21 cellular contexts compared by ENCODE assay signal in genomic region chr10:17380888-17381287, GRCh38.
"Had no signal": no experiment of that assay in that cellular context is flagged by ENCODE, and none has a peak within 500 bp of the region (broad histone marks: within the 10 kb centered on the region; RNA-seq: fewer than 3 reads in every experiment).

No MANE protein-coding gene starts in this region.

- H3K4me1 Mint-ChIP-seq: stimulated activated memory B cell treated with anti-CD40 and anti-IgM and Interleukin-4, amounts not matched to agents 10 μg/mL and 1 μg/mL and 100 μg/mL, for 72 hours had no signal

- H3K27ac Mint-ChIP-seq: dendritic cell treated with granulocyte-macrophage colony-stimulating factor and Interleukin-4, amounts not matched to agents 40 ng/mL and 50 ng/mL, for 4 days; memory B cell; natural killer cell treated with Interleukin-12 subunit alpha and Interleukin-12 subunit beta and Interleukin-15 and Interleukin-18, amount 100 ng/mL, for 72 hours; stimulated activated memory B cell treated with anti-CD40 and anti-IgM and Interleukin-4, amounts not matched to agents 10 μg/mL and 1 μg/mL and 100 μg/mL, for 72 hours; stimulated activated naive CD8-positive, alpha-beta T cell treated with anti-CD3 and anti-CD28 coated beads, Interleukin-15, Interleukin-2, amounts not matched to agents 100 ng/mL and 50 ng/mL, for 24 hours had no signal

- DNase-seq: endodermal cell; erythroblast; foreskin keratinocyte; kidney; left cardiac atrium; left ventricle myocardium inferior; lower lobe of right lung; midbrain; psoas muscle; retina; right lobe of liver; stimulated activated CD4-positive, alpha-beta T cell treated with anti-CD3 and anti-CD28 coated beads, Interleukin-1b, Interleukin-23, amount 100 ng/mL, for 48 hours; stimulated activated CD4-positive, alpha-beta T cell treated with anti-CD3 and anti-CD28 coated beads, Interleukin-4, amount 100 ng/mL, for 24 hours; tibial artery; upper lobe of left lung had no signal

- H3K4me1 ChIP-seq: foreskin keratinocyte, psoas muscle, right lobe of liver had no signal

- ATAC-seq: foreskin keratinocyte; lower lobe of right lung; natural killer cell treated with Interleukin-12 subunit alpha and Interleukin-12 subunit beta and Interleukin-15 and Interleukin-18, amount 100 ng/mL, for 72 hours; psoas muscle; right lobe of liver; stimulated activated memory B cell treated with anti-CD40 and anti-IgM and Interleukin-4, amounts not matched to agents 10 μg/mL and 1 μg/mL and 100 μg/mL, for 72 hours had no signal

- H3K9me3 ChIP-seq: left ventricle myocardium inferior, lower lobe of right lung, psoas muscle, right lobe of liver, tibial artery, upper lobe of left lung, vagina had no signal

- H3K9me3 Mint-ChIP-seq: natural killer cell treated with Interleukin-12 subunit alpha and Interleukin-12 subunit beta and Interleukin-15 and Interleukin-18, amount 100 ng/mL, for 72 hours; stimulated activated naive CD8-positive, alpha-beta T cell treated with anti-CD3 and anti-CD28 coated beads, Interleukin-15, Interleukin-2, amounts not matched to agents 100 ng/mL and 50 ng/mL, for 24 hours had no signal

- H3K36me3 Mint-ChIP-seq: memory B cell; natural killer cell treated with Interleukin-12 subunit alpha and Interleukin-12 subunit beta and Interleukin-15 and Interleukin-18, amount 100 ng/mL, for 72 hours; stimulated activated memory B cell treated with anti-CD40 and anti-IgM and Interleukin-4, amounts not matched to agents 10 μg/mL and 1 μg/mL and 100 μg/mL, for 72 hours had no signal

- H3K27ac ChIP-seq: foreskin keratinocyte, left ventricle myocardium inferior, lower lobe of right lung, psoas muscle, right lobe of liver, upper lobe of left lung, vagina had no signal

- H3K4me3 ChIP-seq: left ventricle myocardium inferior, lower lobe of right lung, psoas muscle, right lobe of liver, tibial artery, upper lobe of left lung, vagina had no signal

- H3K27me3 Mint-ChIP-seq: dendritic cell treated with granulocyte-macrophage colony-stimulating factor and Interleukin-4, amounts not matched to agents 40 ng/mL and 50 ng/mL, for 4 days; natural killer cell treated with Interleukin-12 subunit alpha and Interleukin-12 subunit beta and Interleukin-15 and Interleukin-18, amount 100 ng/mL, for 72 hours; stimulated activated memory B cell treated with anti-CD40 and anti-IgM and Interleukin-4, amounts not matched to agents 10 μg/mL and 1 μg/mL and 100 μg/mL, for 72 hours had no signal

- H3K27me3 ChIP-seq: foreskin keratinocyte, right lobe of liver, tibial artery, upper lobe of left lung, vagina had no signal

- H3K36me3 ChIP-seq: left ventricle myocardium inferior, lower lobe of right lung, right lobe of liver, tibial artery, upper lobe of left lung, vagina had no signal

- H3K4me3 Mint-ChIP-seq: dendritic cell treated with granulocyte-macrophage colony-stimulating factor and Interleukin-4, amounts not matched to agents 40 ng/mL and 50 ng/mL, for 4 days; endodermal cell; memory B cell; natural killer cell treated with Interleukin-12 subunit alpha and Interleukin-12 subunit beta and Interleukin-15 and Interleukin-18, amount 100 ng/mL, for 72 hours; stimulated activated memory B cell treated with anti-CD40 and anti-IgM and Interleukin-4, amounts not matched to agents 10 μg/mL and 1 μg/mL and 100 μg/mL, for 72 hours; stimulated activated naive CD8-positive, alpha-beta T cell treated with anti-CD3 and anti-CD28 coated beads, Interleukin-15, Interleukin-2, amounts not matched to agents 100 ng/mL and 50 ng/mL, for 24 hours had no signal
